ENCODE assay signal across 1 cellular context in the genomic region with DNA sequence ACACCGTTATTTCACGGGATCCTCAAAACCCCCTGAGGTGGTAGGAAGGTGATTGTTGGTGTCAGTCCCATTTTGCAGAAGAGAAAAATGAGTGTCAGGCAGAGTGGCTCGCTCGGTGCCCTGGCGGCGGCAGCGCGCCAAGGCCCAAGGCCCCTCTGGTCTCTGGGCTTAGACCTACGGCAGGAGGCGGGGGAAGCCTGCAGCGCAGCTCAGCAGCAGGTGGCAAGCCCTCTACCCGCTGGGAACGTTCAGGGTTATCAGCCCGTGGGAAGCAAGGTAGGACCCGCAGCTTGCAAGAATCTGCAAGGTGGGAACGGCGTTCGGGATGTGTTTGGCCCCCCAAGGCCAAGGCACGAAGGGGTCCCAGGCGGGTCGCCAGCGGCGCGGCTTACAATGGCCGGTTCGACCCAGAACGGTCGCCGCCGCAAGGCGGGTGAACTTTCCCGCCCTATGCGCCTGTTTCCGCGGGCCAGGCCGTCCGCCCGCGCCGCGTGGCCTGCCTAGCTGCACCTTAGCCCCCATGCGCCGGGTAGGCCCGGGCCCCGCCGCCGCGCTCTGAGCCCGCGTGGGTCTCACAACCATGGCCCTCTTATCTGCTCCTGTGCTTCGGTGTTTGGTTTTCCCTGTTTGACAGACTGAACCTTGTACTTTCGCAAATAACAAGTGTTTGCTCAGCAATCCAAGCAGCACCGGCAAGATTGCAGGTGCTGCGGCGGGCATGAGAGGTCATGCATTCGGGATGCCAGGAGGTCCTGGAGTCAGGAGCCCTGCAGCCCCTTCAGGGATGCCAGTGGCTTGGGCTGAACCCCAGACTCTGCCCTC.
TF ChIP-seq lines count a peak whose summit lies in the region.

No MANE protein-coding gene starts in this region.

TF ChIP-seq in HepG2, 621 proteins besides CTCF, POLR2A, EP300 and RAD21 (continued from another document and continues in another):
- TF ChIP-seq, protein P1, sequence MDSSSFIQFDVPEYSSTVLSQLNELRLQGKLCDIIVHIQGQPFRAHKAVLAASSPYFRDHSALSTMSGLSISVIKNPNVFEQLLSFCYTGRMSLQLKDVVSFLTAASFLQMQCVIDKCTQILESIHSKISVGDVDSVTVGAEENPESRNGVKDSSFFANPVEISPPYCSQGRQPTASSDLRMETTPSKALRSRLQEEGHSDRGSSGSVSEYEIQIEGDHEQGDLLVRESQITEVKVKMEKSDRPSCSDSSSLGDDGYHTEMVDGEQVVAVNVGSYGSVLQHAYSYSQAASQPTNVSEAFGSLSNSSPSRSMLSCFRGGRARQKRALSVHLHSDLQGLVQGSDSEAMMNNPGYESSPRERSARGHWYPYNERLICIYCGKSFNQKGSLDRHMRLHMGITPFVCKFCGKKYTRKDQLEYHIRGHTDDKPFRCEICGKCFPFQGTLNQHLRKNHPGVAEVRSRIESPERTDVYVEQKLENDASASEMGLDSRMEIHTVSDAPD (CRISPR knock-in tag; IDR thresholded peaks at IDR 0.05) = peak; percentile 99
- TF ChIP-seq, protein P2, sequence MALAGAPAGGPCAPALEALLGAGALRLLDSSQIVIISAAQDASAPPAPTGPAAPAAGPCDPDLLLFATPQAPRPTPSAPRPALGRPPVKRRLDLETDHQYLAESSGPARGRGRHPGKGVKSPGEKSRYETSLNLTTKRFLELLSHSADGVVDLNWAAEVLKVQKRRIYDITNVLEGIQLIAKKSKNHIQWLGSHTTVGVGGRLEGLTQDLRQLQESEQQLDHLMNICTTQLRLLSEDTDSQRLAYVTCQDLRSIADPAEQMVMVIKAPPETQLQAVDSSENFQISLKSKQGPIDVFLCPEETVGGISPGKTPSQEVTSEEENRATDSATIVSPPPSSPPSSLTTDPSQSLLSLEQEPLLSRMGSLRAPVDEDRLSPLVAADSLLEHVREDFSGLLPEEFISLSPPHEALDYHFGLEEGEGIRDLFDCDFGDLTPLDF (CRISPR knock-in tag; IDR thresholded peaks at IDR 0.05) = peak; percentile 94
- TF ChIP-seq ZNF329 (CRISPR knock-in tag; IDR thresholded peaks at IDR 0.05; ENCODE audit: low read depth) (peak; percentile 70; the same call in 1 of the 2 replicates), BRF2 (CRISPR knock-in tag; IDR thresholded peaks at IDR 0.05) (peak; percentile 98), PCBP1 (IDR thresholded peaks at IDR 0.05; ENCODE audit: borderline replicate concordance, low read depth, low read length) (no peak), ZNF772 (CRISPR knock-in tag; IDR thresholded peaks at IDR 0.05) (peak; percentile 97), SAP130 (CRISPR knock-in tag; IDR thresholded peaks at IDR 0.05; ENCODE audit: low read depth) (peak; percentile 88), ZNF790 (CRISPR knock-in tag; IDR thresholded peaks at IDR 0.05; ENCODE audit: borderline replicate concordance) (no peak; the same call in 1 of the 2 replicates), MIER3 (CRISPR knock-in tag; IDR thresholded peaks at IDR 0.05; ENCODE audit: borderline replicate concordance) (peak; percentile 94), ZNF513 (CRISPR knock-in tag; conservative IDR thresholded peaks at IDR 0.05) (no peak), ZNF260 (CRISPR knock-in tag; IDR thresholded peaks at IDR 0.05; ENCODE audit: borderline replicate concordance, low read depth) (no peak), FOXM1 (CRISPR knock-in tag; IDR thresholded peaks at IDR 0.05) (no peak), ZSCAN30 (CRISPR knock-in tag; IDR thresholded peaks at IDR 0.05) (no peak; the same call in 1 of the 2 replicates), E2F2 (CRISPR knock-in tag; IDR thresholded peaks at IDR 0.05; ENCODE audit: borderline replicate concordance) (peak; percentile 76; the same call in 1 of the 2 replicates), RXRB (CRISPR knock-in tag; IDR thresholded peaks at IDR 0.05; ENCODE audit: borderline replicate concordance) (peak; percentile 97), ATAD3A (CRISPR knock-in tag; IDR thresholded peaks at IDR 0.05) (peak; percentile 86; the same call in 1 of the 2 replicates), ZBTB26 (CRISPR knock-in tag; IDR thresholded peaks at IDR 0.05; ENCODE audit: borderline replicate concordance) (0 out of 2 replicates have a peak, but pooled peaks have one; percentile 57), PITX1 (CRISPR knock-in tag; IDR thresholded peaks at IDR 0.05) (peak; percentile 73), EED (CRISPR knock-in tag; IDR thresholded peaks at IDR 0.05) (peak; percentile 96), REST (IDR thresholded peaks at IDR 0.05; ENCODE audit: borderline replicate concordance in 1 of 2, low read depth in 1 of 2, low read length in 2 of 2) (peak in 1 of 2 experiments; percentile 70; a peak in 1 of 4 replicates), SMARCE1 (IDR thresholded peaks at IDR 0.05; ENCODE audit: borderline replicate concordance) (no peak), ZIK1 (CRISPR knock-in tag; IDR thresholded peaks at IDR 0.05; ENCODE audit: borderline replicate concordance, low read depth) (0 out of 2 replicates have a peak, but pooled peaks have one; percentile 29), ZNF563 (CRISPR knock-in tag; IDR thresholded peaks at IDR 0.05) (peak; percentile 97), ZSCAN5A (CRISPR knock-in tag; IDR thresholded peaks at IDR 0.05; ENCODE audit: borderline replicate concordance) (peak; percentile 93), ZFP41 (CRISPR knock-in tag; IDR thresholded peaks at IDR 0.05; ENCODE audit: borderline replicate concordance) (peak; percentile 70; the same call in 1 of the 2 replicates), FOXA1 (IDR thresholded peaks at IDR 0.05) (0 out of 2 replicates have a peak, but pooled peaks have one; percentile 37), FOXA1 (CRISPR knock-in tag; IDR thresholded peaks at IDR 0.05) (peak; percentile 98), ZFP1 (CRISPR knock-in tag; IDR thresholded peaks at IDR 0.05) (no peak), RFXANK (CRISPR knock-in tag; IDR thresholded peaks at IDR 0.05) (no peak), ZNF557 (CRISPR knock-in tag; IDR thresholded peaks at IDR 0.05) (no peak), ETV5 (CRISPR knock-in tag; IDR thresholded peaks at IDR 0.05; ENCODE audit: borderline replicate concordance) (peak; percentile 77; the same call in 1 of the 2 replicates)
- TF ChIP-seq, protein P3, sequence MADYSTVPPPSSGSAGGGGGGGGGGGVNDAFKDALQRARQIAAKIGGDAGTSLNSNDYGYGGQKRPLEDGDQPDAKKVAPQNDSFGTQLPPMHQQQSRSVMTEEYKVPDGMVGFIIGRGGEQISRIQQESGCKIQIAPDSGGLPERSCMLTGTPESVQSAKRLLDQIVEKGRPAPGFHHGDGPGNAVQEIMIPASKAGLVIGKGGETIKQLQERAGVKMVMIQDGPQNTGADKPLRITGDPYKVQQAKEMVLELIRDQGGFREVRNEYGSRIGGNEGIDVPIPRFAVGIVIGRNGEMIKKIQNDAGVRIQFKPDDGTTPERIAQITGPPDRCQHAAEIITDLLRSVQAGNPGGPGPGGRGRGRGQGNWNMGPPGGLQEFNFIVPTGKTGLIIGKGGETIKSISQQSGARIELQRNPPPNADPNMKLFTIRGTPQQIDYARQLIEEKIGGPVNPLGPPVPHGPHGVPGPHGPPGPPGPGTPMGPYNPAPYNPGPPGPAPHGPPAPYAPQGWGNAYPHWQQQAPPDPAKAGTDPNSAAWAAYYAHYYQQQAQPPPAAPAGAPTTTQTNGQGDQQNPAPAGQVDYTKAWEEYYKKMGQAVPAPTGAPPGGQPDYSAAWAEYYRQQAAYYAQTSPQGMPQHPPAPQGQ (CRISPR knock-in tag; IDR thresholded peaks at IDR 0.05; ENCODE audit: borderline replicate concordance) = no peak
- TF ChIP-seq, protein P4, sequence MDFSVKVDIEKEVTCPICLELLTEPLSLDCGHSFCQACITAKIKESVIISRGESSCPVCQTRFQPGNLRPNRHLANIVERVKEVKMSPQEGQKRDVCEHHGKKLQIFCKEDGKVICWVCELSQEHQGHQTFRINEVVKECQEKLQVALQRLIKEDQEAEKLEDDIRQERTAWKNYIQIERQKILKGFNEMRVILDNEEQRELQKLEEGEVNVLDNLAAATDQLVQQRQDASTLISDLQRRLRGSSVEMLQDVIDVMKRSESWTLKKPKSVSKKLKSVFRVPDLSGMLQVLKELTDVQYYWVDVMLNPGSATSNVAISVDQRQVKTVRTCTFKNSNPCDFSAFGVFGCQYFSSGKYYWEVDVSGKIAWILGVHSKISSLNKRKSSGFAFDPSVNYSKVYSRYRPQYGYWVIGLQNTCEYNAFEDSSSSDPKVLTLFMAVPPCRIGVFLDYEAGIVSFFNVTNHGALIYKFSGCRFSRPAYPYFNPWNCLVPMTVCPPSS (IDR thresholded peaks at IDR 0.05) = no peak
- TF ChIP-seq, protein P5, sequence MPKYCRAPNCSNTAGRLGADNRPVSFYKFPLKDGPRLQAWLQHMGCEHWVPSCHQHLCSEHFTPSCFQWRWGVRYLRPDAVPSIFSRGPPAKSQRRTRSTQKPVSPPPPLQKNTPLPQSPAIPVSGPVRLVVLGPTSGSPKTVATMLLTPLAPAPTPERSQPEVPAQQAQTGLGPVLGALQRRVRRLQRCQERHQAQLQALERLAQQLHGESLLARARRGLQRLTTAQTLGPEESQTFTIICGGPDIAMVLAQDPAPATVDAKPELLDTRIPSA (CRISPR knock-in tag; IDR thresholded peaks at IDR 0.05; ENCODE audit: borderline replicate concordance) = no peak; the same call in 1 of the 2 replicates
